26 cellular contexts compared by ENCODE assay signal in genomic region chr1:162912061-162912667, GRCh38. TPM values are rescaled to one million over a fixed set of nuclear protein-coding genes. Genes with fewer than 3 reads are reported as not detected.
A peak's percentile ranks its signal among the peaks of the same experiment; 100 is the strongest.
DNase-seq lines count a peak whose midpoint lies in the region; FAIRE-seq and TF ChIP-seq lines count a peak whose summit lies in the region.
"Had no signal": no experiment of that assay in that cellular context is flagged by ENCODE, and none has a peak within 500 bp of the region (broad histone marks: within the 10 kb centered on the region; RNA-seq: fewer than 3 reads in every experiment).

No MANE protein-coding gene starts in this region.

- H3K27me3 ChIP-seq in Caco-2 (replicated peaks; ENCODE audit: control insufficient read depth, insufficient read depth, low read length): no peaks in the 10 kb centered on the region
- H3K27me3 ChIP-seq in keratinocyte (ENCODE audit: control insufficient read depth, extremely low read depth, insufficient read depth, low read length): no peaks in the 10 kb centered on the region
- H3K27me3 ChIP-seq: cardiac muscle cell, esophagus muscularis mucosa, gastrocnemius medialis, SJSA1, upper lobe of right lung had no signal

- peaks cover 12% of the 10 kb centered on the region for H3K4me1 Mint-ChIP-seq in Caco-2 (ENCODE audit: low read depth, unreplicated experiment)
- H3K4me1 Mint-ChIP-seq: CD4-positive, CD25-positive, alpha-beta regulatory T cell; stimulated activated naive B cell treated with anti-CD40 and anti-IgM and Interleukin-4, amounts not matched to agents 10 μg/mL and 1 μg/mL and 100 μg/mL, for 72 hours had no signal

- no peak overlapping the region for H2AFZ ChIP-seq in keratinocyte (ENCODE audit: control insufficient read depth, low read length)

- no peak overlapping the region for H3K4me3 Mint-ChIP-seq in Caco-2 (ENCODE audit: unreplicated experiment)
- H3K4me3 Mint-ChIP-seq: CD4-positive, CD25-positive, alpha-beta regulatory T cell; stimulated activated naive B cell treated with anti-CD40 and anti-IgM and Interleukin-4, amounts not matched to agents 10 μg/mL and 1 μg/mL and 100 μg/mL, for 72 hours had no signal

- intact Hi-C loops in Caco-2 (cut with micrococcal nuclease; ENCODE audit: unreplicated experiment): loop anchor here (2.0 kb wide), 2 partner anchors 19 to 37 kb away; no protein-coding TSS in a partner anchor

- dilution Hi-C loops in keratinocyte (cut with MboI; ENCODE audit: extremely low pct_ligation_motif_present, low sequenced_read_pairs): no loop called here

- no peaks in the 10 kb centered on the region for H3K9me1 ChIP-seq in keratinocyte (ENCODE audit: control insufficient read depth, extremely low read depth, insufficient read depth, low read length)

- TF ChIP-seq CTCF in Caco-2 (IDR thresholded peaks at IDR 0.05; ENCODE audit: insufficient read depth in 1 of 2, low read depth in 1 of 2, low read length in 1 of 2, severe bottlenecking in 1 of 2, unreplicated experiment in 1 of 2) (no peak), keratinocyte (optimal IDR thresholded peaks at IDR 0.05 in 1 of 3, IDR thresholded peaks at IDR 0.05 in 1 of 3, conservative IDR thresholded peaks at IDR 0.05 in 1 of 3; ENCODE audit: extremely low read depth in 1 of 3, insufficient read depth in 2 of 3, low read length in 3 of 3) (no peak), GM10248 (IDR thresholded peaks at IDR 0.05; ENCODE audit: control extremely low read depth, extremely low read depth, low read depth, missing control alignments) (no peak), GM20000 (IDR thresholded peaks at IDR 0.05; ENCODE audit: extremely low read depth, missing control alignments) (no peak)

- peaks cover 6% of the 10 kb centered on the region for H3K36me3 Mint-ChIP-seq in Caco-2 (ENCODE audit: insufficient read depth, unreplicated experiment)
- H3K36me3 Mint-ChIP-seq: CD4-positive, CD25-positive, alpha-beta regulatory T cell had no signal

- H3K4me1 ChIP-seq in Caco-2 (peaks cover 10% of the 10 kb centered on the region), keratinocyte (ENCODE audit: control insufficient read depth, extremely low read depth, insufficient read depth, low read length) (peaks cover 33% of the 10 kb centered on the region)
- H3K4me1 ChIP-seq: esophagus muscularis mucosa, upper lobe of right lung had no signal

- H3K9ac ChIP-seq in keratinocyte (ENCODE audit: control insufficient read depth, extremely low read depth, insufficient read depth, low read length): no peak overlapping the region

- DNase-seq in Caco-2 (no peak), DMS53 treated with DMSO at 0.1 percent for 48 hours (lab: John Stamatoyannopoulos, UW; ENCODE audit: unreplicated experiment) (peak; percentile 14), keratinocyte (ENCODE audit: low read depth, low spot score) (no peak), GM10248 (ENCODE audit: extremely low spot score) (no peak), inferior parietal cortex (ENCODE audit: extremely low spot score) (no peak), GM20000 (ENCODE audit: low spot score) (no peak)
- DNase-seq: activated CD4-positive, alpha-beta T cell treated with anti-CD3 and anti-CD28 coated beads for 4 hours; activated T-cell treated with anti-CD3 and anti-CD28 coated beads for 4 hours; CD4-positive, CD25-positive, alpha-beta regulatory T cell; cortex of kidney; gastrocnemius medialis; GDM1; mesendoderm; NCI-H1092 treated with DMSO at 0.1 percent for 48 hours; NCI-H187; NCI-H526 treated with DMSO at 0.1 percent for 48 hours; RPMI8226; stimulated activated naive B cell treated with anti-CD40 and anti-IgM and Interleukin-4, amounts not matched to agents 10 μg/mL and 1 μg/mL and 100 μg/mL, for 72 hours; T-helper 2 cell; upper lobe of right lung had no signal

- no peak overlapping the region for H3K4me3 ChIP-seq in Caco-2 (ENCODE audit: low read depth, low read length)
- no peak overlapping the region for H3K4me3 ChIP-seq in keratinocyte (ENCODE audit: control insufficient read depth in 2 of 3, extremely low read depth in 1 of 3, insufficient read depth in 2 of 3, low read depth in 1 of 3, low read length in 3 of 3)
- H3K4me3 ChIP-seq: cardiac muscle cell, esophagus muscularis mucosa, gastrocnemius medialis, SJSA1, upper lobe of right lung had no signal

- no peaks in the 10 kb centered on the region for H4K20me1 ChIP-seq in keratinocyte (ENCODE audit: control insufficient read depth, extremely low read depth, insufficient read depth, low read length)

- H3K79me2 ChIP-seq in keratinocyte (ENCODE audit: control insufficient read depth, insufficient read depth, low read length): no peaks in the 10 kb centered on the region

- no peak overlapping the region for H3K4me2 ChIP-seq in keratinocyte (ENCODE audit: control insufficient read depth, extremely low read depth, insufficient read depth, low read depth, low read length)

- no peaks in the 10 kb centered on the region for H3K27me3 Mint-ChIP-seq in Caco-2 (ENCODE audit: insufficient read depth, unreplicated experiment)
- H3K27me3 Mint-ChIP-seq: CD4-positive, CD25-positive, alpha-beta regulatory T cell had no signal

- peaks cover 39% of the 10 kb centered on the region for H3K9me3 Mint-ChIP-seq in Caco-2 (ENCODE audit: unreplicated experiment)

- peak overlapping the region; percentile 95 for H3K27ac ChIP-seq in keratinocyte (ENCODE audit: control insufficient read depth, insufficient read depth, low read length)
- H3K27ac ChIP-seq: cardiac muscle cell, esophagus muscularis mucosa, gastrocnemius medialis, SJSA1, upper lobe of right lung had no signal

- POLR2A ChIA-PET in Caco-2 (lab: Charles Lee): no interaction called here
- POLR2A ChIA-PET in GM10248 (lab: Yijun Ruan, JAX): no interaction called here

- no TSS peak for BruUV-seq in Caco-2 (replicated peaks; lab: Mats Ljungman, UMichigan)

- H3K36me3 ChIP-seq in Caco-2 (ENCODE audit: control insufficient read depth, insufficient read depth, low read length) (no peaks in the 10 kb centered on the region), keratinocyte (ENCODE audit: control insufficient read depth in 2 of 2, extremely low read depth in 1 of 2, insufficient read depth in 2 of 2, low read length in 2 of 2) (no peaks in the 10 kb centered on the region)
- H3K36me3 ChIP-seq: cardiac muscle cell, esophagus muscularis mucosa, gastrocnemius medialis, SJSA1, upper lobe of right lung had no signal

- peak overlapping the region; percentile 82 for H3K27ac Mint-ChIP-seq in Caco-2 (ENCODE audit: unreplicated experiment)
- H3K27ac Mint-ChIP-seq: activated naive CD4-positive, alpha-beta T cell treated with anti-CD3 and anti-CD28 coated beads, Interleukin-2, amount 50 U/mL, for 72 hours; CD4-positive, CD25-positive, alpha-beta regulatory T cell; stimulated activated naive B cell treated with anti-CD40 and anti-IgM and Interleukin-4, amounts not matched to agents 10 μg/mL and 1 μg/mL and 100 μg/mL, for 72 hours had no signal

- CTCF ChIA-PET in Caco-2 (lab: Charles Lee): no interaction called here
- CTCF ChIA-PET in GM10248 (lab: Yijun Ruan, JAX): interaction anchor here (1.1 kb wide), 1 partner anchor 15 kb away, joined by 3 read pairs; no protein-coding TSS in a partner anchor

- FAIRE-seq in TTC549 (lab: Jason Lieb, UNC) (peak; percentile 85), keratinocyte (lab: Jason Lieb, UNC) (no peak)

- peaks cover 25% of the 10 kb centered on the region for H3K9me3 ChIP-seq in Caco-2
- peaks cover 7% of the 10 kb centered on the region for H3K9me3 ChIP-seq in keratinocyte (ENCODE audit: control insufficient read depth, low read depth, low read length)

RNA-seq across cellular contexts. Expression of gene CCDC190, which starts 51.2 kb away (rescaled TPM):
- total RNA-seq in Caco-2 (2022): not detected in 2 replicates
- polyA plus RNA-seq in keratinocyte: 0.07 to 0.09 TPM in 2 of 3 replicates, not detected in the other
- not detected for polyA plus RNA-seq in keratinocyte (2011; ENCODE audit: low read depth)
- 0.17 TPM in 1 of 2 replicates, not detected in the other for polyA plus RNA-seq in keratinocyte (2011; cell fraction: cytosol; rRNA removed)
- polyA plus RNA-seq in keratinocyte (2011; cell fraction: nucleus; rRNA removed): 0.17 and 0.24 TPM in 2 replicates
- not detected in 2 replicates for polyA plus RNA-seq in keratinocyte (2012; ENCODE audit: low replicate concordance)
- not detected in 3 replicates for polyA minus RNA-seq in keratinocyte
- polyA minus RNA-seq in keratinocyte (2011; cell fraction: cytosol; rRNA and poly(A)+ RNA removed): not detected
- polyA minus RNA-seq in keratinocyte (2011; cell fraction: nucleus; rRNA and poly(A)+ RNA removed): not detected in 2 replicates
- total RNA-seq: activated naive CD4-positive, alpha-beta T cell treated with anti-CD3 and anti-CD28 coated beads, Interleukin-2, amount 50 U/mL, for 72 hours; cardiac muscle cell; CD4-positive, CD25-positive, alpha-beta regulatory T cell; gastrocnemius medialis; left lobe of liver; upper lobe of right lung had no signal
- polyA plus RNA-seq: cardiac muscle cell; CD4-positive, CD25-positive, alpha-beta regulatory T cell had no signal
